ENCODE assay signal across 20 cellular contexts in genomic region chr10:32459072-32459703, GRCh38. TPM values are rescaled to one million over a fixed set of nuclear protein-coding genes. Genes with fewer than 3 reads are reported as not detected.
DNase-seq lines count a peak whose midpoint lies in the region; ATAC-seq, FAIRE-seq and TF ChIP-seq lines count a peak whose summit lies in the region.
"Had no signal": no experiment of that assay in that cellular context is flagged by ENCODE, and none has a peak within 500 bp of the region (broad histone marks: within the 10 kb centered on the region; RNA-seq: fewer than 3 reads in every experiment).

No MANE protein-coding gene starts in this region.

- no peak overlapping the region for H3K18ac ChIP-seq in neuronal stem cell (ENCODE audit: low read length)

- peaks cover 44% of the 10 kb centered on the region for H3K4me1 ChIP-seq in CD4-positive, CD25-positive, alpha-beta regulatory T cell (ENCODE audit: control insufficient read depth, insufficient read depth, low read length, poor library complexity, severe bottlenecking)
- H3K4me1 ChIP-seq in left lung (no peaks in the 10 kb centered on the region), right atrium auricular region (no peaks in the 10 kb centered on the region), neuronal stem cell (ENCODE audit: control insufficient read depth in 2 of 2, insufficient read depth in 1 of 2, low read depth in 1 of 2, low read length in 2 of 2) (no peaks in the 10 kb centered on the region)
- H3K4me1 ChIP-seq: tibial nerve had no signal

- no peak overlapping the region for H3K4ac ChIP-seq in neuronal stem cell (ENCODE audit: low read length)

- no peak overlapping the region for H2BK120ac ChIP-seq in neuronal stem cell (ENCODE audit: low read depth, low read length)

- intact Hi-C loops in left lung (cut with DNase I), result no loop called here
- intact Hi-C loops in dorsolateral prefrontal cortex (cut with DNase I), result no loop called here

- peak; percentile 99 for ATAC-seq in CD4-positive, CD25-positive, alpha-beta regulatory T cell (ENCODE audit: low read depth in 2 of 2)
- peak; percentile 99 for ATAC-seq in activated CD8-positive, alpha-beta T cell treated with anti-CD3 and anti-CD28 coated beads, Interleukin-2, amount 10 ng/mL, durations not matched to agents 7 days and 5 days
- peak; percentile 86 for ATAC-seq in left lung
- ATAC-seq: esophagus mucosa had no signal

- POLR2A ChIA-PET in activated CD8-positive, alpha-beta T cell treated with anti-CD3 and anti-CD28 coated beads, Interleukin-2, amount 10 ng/mL, durations not matched to agents 7 days and 5 days (lab: Charles Lee), result interaction anchor here (0.6 to 3.9 kb wide), 3 partner anchors 14 to 259 kb away, joined by 3 to 15 read pairs (median 5); partner anchors contain the start of gene CCDC7

- no peaks in the 10 kb centered on the region for H3K79me1 ChIP-seq in neuronal stem cell (ENCODE audit: low read depth, low read length)

- no peak overlapping the region for H3K4me2 ChIP-seq in neuronal stem cell (ENCODE audit: insufficient read depth, low read length, poor library complexity, severe bottlenecking)

- no peak overlapping the region for H4K8ac ChIP-seq in neuronal stem cell (ENCODE audit: low read depth, low read length)

- H2BK5ac ChIP-seq in neuronal stem cell (ENCODE audit: low read length), result no peak overlapping the region

- peak overlapping the region; percentile 57 for H3K27ac ChIP-seq in CD4-positive, CD25-positive, alpha-beta regulatory T cell (ENCODE audit: insufficient read depth, low read length, poor library complexity, severe bottlenecking)
- no peak overlapping the region for H3K27ac ChIP-seq in left lung
- H3K27ac ChIP-seq in dorsolateral prefrontal cortex, result no peak overlapping the region
- H3K27ac ChIP-seq in right atrium auricular region, result no peak overlapping the region
- H3K27ac ChIP-seq in neuronal stem cell (replicated peaks; ENCODE audit: low read length), result no peak overlapping the region
- H3K27ac ChIP-seq: coronary artery, ovary, SK-N-MC, tibial nerve had no signal

- WGBS in neuronal stem cell (ENCODE audit: extremely low coverage in 2 of 2, insufficient read length in 2 of 2, insufficient replicate concordance in 1 of 2), 2 donors, result no CpG with 5 or more reads among the region's 1 CpG

- peaks cover 31% of the 10 kb centered on the region for H3K36me3 Mint-ChIP-seq in CD4-positive, CD25-positive, alpha-beta regulatory T cell
- H3K36me3 Mint-ChIP-seq in activated CD8-positive, alpha-beta T cell treated with anti-CD3 and anti-CD28 coated beads, Interleukin-2, amount 10 ng/mL, durations not matched to agents 7 days and 5 days (ENCODE audit: low read depth), result peaks cover 44% of the 10 kb centered on the region

- no peak overlapping the region for H3K14ac ChIP-seq in neuronal stem cell (ENCODE audit: low read length)

- peak; percentile 66 for FAIRE-seq in GM19239 (lab: Jason Lieb, UNC)

- no peak overlapping the region for H2AK5ac ChIP-seq in neuronal stem cell (ENCODE audit: low read depth, low read length)

- H3K27me3 ChIP-seq in CD4-positive, CD25-positive, alpha-beta regulatory T cell (ENCODE audit: control insufficient read depth, insufficient read depth, low read length), result no peaks in the 10 kb centered on the region
- H3K27me3 ChIP-seq in left lung (no peaks in the 10 kb centered on the region), dorsolateral prefrontal cortex (no peaks in the 10 kb centered on the region), right atrium auricular region (no peaks in the 10 kb centered on the region), neuronal stem cell (ENCODE audit: control insufficient read depth in 3 of 3, insufficient read depth in 3 of 3, low read depth in 1 of 3, low read length in 3 of 3) (no peaks in the 10 kb centered on the region)
- H3K27me3 ChIP-seq: ovary, tibial nerve had no signal

- DNase-seq in CD4-positive, CD25-positive, alpha-beta regulatory T cell, result peak; percentile 28 to 92 (median 83)
- DNase-seq in GM19239 (ENCODE audit: insufficient read length, low spot score) (no peak), left lung (no peak), dorsolateral prefrontal cortex (no peak), right atrium auricular region (ENCODE audit: low spot score) (no peak), G401 (ENCODE audit: low spot score) (no peak), neuronal stem cell (ENCODE audit: low spot score) (no peak)
- DNase-seq in activated CD8-positive, alpha-beta T cell treated with anti-CD3 and anti-CD28 coated beads, Interleukin-2, amount 10 ng/mL, durations not matched to agents 7 days and 5 days, result peak; percentile 83
- DNase-seq: amygdala, glutamatergic neuron, islet precursor cell, midbrain, NCI-H1105, ovary had no signal

- H2BK12ac ChIP-seq in neuronal stem cell (ENCODE audit: low read length), result no peak overlapping the region

- H3K4me3 Mint-ChIP-seq in CD4-positive, CD25-positive, alpha-beta regulatory T cell, result peak overlapping the region; percentile 49 to 82 (median 69)
- H3K4me3 Mint-ChIP-seq in activated CD8-positive, alpha-beta T cell treated with anti-CD3 and anti-CD28 coated beads, Interleukin-2, amount 10 ng/mL, durations not matched to agents 7 days and 5 days, result peak overlapping the region; percentile 38
- H3K4me3 Mint-ChIP-seq: B cell, IgD-negative memory B cell had no signal

- no peak overlapping the region for H4K91ac ChIP-seq in neuronal stem cell (ENCODE audit: low read depth, low read length, poor library complexity)

- H2AFZ ChIP-seq in neuronal stem cell (ENCODE audit: low read length), result no peak overlapping the region

- H3K23ac ChIP-seq in neuronal stem cell (ENCODE audit: low read depth, low read length, poor library complexity), result no peak overlapping the region

- CTCF ChIA-PET in activated CD8-positive, alpha-beta T cell treated with anti-CD3 and anti-CD28 coated beads, Interleukin-2, amount 10 ng/mL, durations not matched to agents 7 days and 5 days (lab: Charles Lee), result interaction anchor here (0.9 to 2.7 kb wide), 6 partner anchors 9 to 153 kb away, joined by 3 to 9 read pairs (median 4); partner anchors contain the start of gene CCDC7

- in situ Hi-C loops in G401 (cut with HindIII; ENCODE audit: low sequenced_read_pairs), result no loop called here

- peak overlapping the region; percentile 46 to 96 (median 83) for H3K27ac Mint-ChIP-seq in CD4-positive, CD25-positive, alpha-beta regulatory T cell
- H3K27ac Mint-ChIP-seq in activated CD8-positive, alpha-beta T cell treated with anti-CD3 and anti-CD28 coated beads, Interleukin-2, amount 10 ng/mL, durations not matched to agents 7 days and 5 days, result peak overlapping the region; percentile 72
- H3K27ac Mint-ChIP-seq: B cell had no signal

- peak overlapping the region; percentile 72 for H3K4me3 ChIP-seq in CD4-positive, CD25-positive, alpha-beta regulatory T cell (ENCODE audit: low read depth, low read length)
- H3K4me3 ChIP-seq in left lung (no peak overlapping the region), dorsolateral prefrontal cortex (no peak overlapping the region), right atrium auricular region (no peak overlapping the region), neuronal stem cell (ENCODE audit: low read length in 2 of 2) (no peak overlapping the region)
- H3K4me3 ChIP-seq: coronary artery, ovary, SK-N-MC, tibial nerve had no signal

- peaks cover 24% of the 10 kb centered on the region for H3K36me3 ChIP-seq in CD4-positive, CD25-positive, alpha-beta regulatory T cell (ENCODE audit: control insufficient read depth, insufficient read depth, low read length)
- H3K36me3 ChIP-seq in left lung (peaks cover 4 to 23% of the 10 kb centered on the region in 2 donors), right atrium auricular region (no peaks in the 10 kb centered on the region), neuronal stem cell (replicated peaks in 1 of 2; ENCODE audit: control insufficient read depth in 2 of 2, insufficient read depth in 2 of 2, low read length in 2 of 2) (peaks cover 0 to 23% of the 10 kb centered on the region in 2 donors)
- H3K36me3 ChIP-seq: ovary had no signal

- H2BK15ac ChIP-seq in neuronal stem cell (ENCODE audit: low read length), result no peak overlapping the region

- H3K27me3 Mint-ChIP-seq in CD4-positive, CD25-positive, alpha-beta regulatory T cell, result peaks cover 4% of the 10 kb centered on the region
- H3K27me3 Mint-ChIP-seq in activated CD8-positive, alpha-beta T cell treated with anti-CD3 and anti-CD28 coated beads, Interleukin-2, amount 10 ng/mL, durations not matched to agents 7 days and 5 days (ENCODE audit: low read depth), result no peaks in the 10 kb centered on the region
- H3K27me3 Mint-ChIP-seq: B cell, IgD-negative memory B cell had no signal

- TF ChIP-seq CTCF in left lung (IDR thresholded peaks at IDR 0.05) (no peak), dorsolateral prefrontal cortex (IDR thresholded peaks at IDR 0.05 in 54 of 56, conservative IDR thresholded peaks at IDR 0.05 in 2 of 56; ENCODE audit: low read depth in 1 of 56, partially characterized antibody in 56 of 56) (no peak), right atrium auricular region (IDR thresholded peaks at IDR 0.05) (no peak)

- H3K9ac ChIP-seq in neuronal stem cell (ENCODE audit: low read depth, low read length, poor library complexity), result no peak overlapping the region

- H3K4me1 Mint-ChIP-seq in CD4-positive, CD25-positive, alpha-beta regulatory T cell, result peaks cover 50 to 61% (median 51%) of the 10 kb centered on the region in 4 donors
- H3K4me1 Mint-ChIP-seq in activated CD8-positive, alpha-beta T cell treated with anti-CD3 and anti-CD28 coated beads, Interleukin-2, amount 10 ng/mL, durations not matched to agents 7 days and 5 days (ENCODE audit: low read depth), result peaks cover 32% of the 10 kb centered on the region
- H3K4me1 Mint-ChIP-seq: B cell had no signal

- H3K9me3 Mint-ChIP-seq in CD4-positive, CD25-positive, alpha-beta regulatory T cell, result no peaks in the 10 kb centered on the region
- H3K9me3 Mint-ChIP-seq in activated CD8-positive, alpha-beta T cell treated with anti-CD3 and anti-CD28 coated beads, Interleukin-2, amount 10 ng/mL, durations not matched to agents 7 days and 5 days (ENCODE audit: insufficient read depth), result no peaks in the 10 kb centered on the region
- H3K9me3 Mint-ChIP-seq: IgD-negative memory B cell had no signal

- H3K9me3 ChIP-seq in CD4-positive, CD25-positive, alpha-beta regulatory T cell (ENCODE audit: control insufficient read depth in 2 of 2, low read length in 2 of 2), result no peaks in the 10 kb centered on the region
- H3K9me3 ChIP-seq in left lung, result no peaks in the 10 kb centered on the region
- H3K9me3 ChIP-seq in right atrium auricular region, result no peaks in the 10 kb centered on the region
- no peaks in the 10 kb centered on the region for H3K9me3 ChIP-seq in neuronal stem cell (replicated peaks in 1 of 2; ENCODE audit: control insufficient read depth in 2 of 2, insufficient read depth in 1 of 2, low read depth in 1 of 2, low read length in 2 of 2)
- H3K9me3 ChIP-seq: ovary, tibial nerve had no signal

RNA-seq across cellular contexts. Expression of gene CCDC7, which starts 13.2 kb away (rescaled TPM):
- 73.6 TPM for total RNA-seq in CD4-positive, CD25-positive, alpha-beta regulatory T cell
- 10 to 100 TPM in 3 of 4 donors, 1 to 10 TPM in 1; 6.8 to 33.4 (median 21.4) TPM for polyA plus RNA-seq in CD4-positive, CD25-positive, alpha-beta regulatory T cell
- 10 to 100 TPM; 15.7 to 15.8 TPM for total RNA-seq in activated CD8-positive, alpha-beta T cell treated with anti-CD3 and anti-CD28 coated beads, Interleukin-2, amount 10 ng/mL, durations not matched to agents 7 days and 5 days
- 10 to 100 TPM; 17.1 to 20.5 TPM for total RNA-seq in left lung
- 100 to 1,000 TPM in 28 of 120 experiments, 10 to 100 TPM in 92; 53.8 to 143 (median 87.0) TPM for total RNA-seq in dorsolateral prefrontal cortex
- total RNA-seq in right atrium auricular region, result 10 to 100 TPM; 21.9 to 22.7 TPM
- 1.0 and 3.6 TPM in 2 replicates for total RNA-seq in G401 (2014; rRNA removed; shearing (Covaris generic))
- 0.35 TPM for polyA plus RNA-seq in neuronal stem cell (2013, experiment 1 of 2)
- 0.35 TPM for polyA plus RNA-seq in neuronal stem cell (2013, experiment 2 of 2)

Comparison
In these comparisons a context has a peak if more than half of its experiments do, and no peak if none do; other contexts are left out.
1. DNase-seq: peak in CD4-positive, CD25-positive, alpha-beta regulatory T cell (3 of 3) and activated CD8-positive, alpha-beta T cell treated with anti-CD3 and anti-CD28 coated beads, Interleukin-2, amount 10 ng/mL, durations not matched to agents 7 days and 5 days (single experiment); none in GM19239 (single experiment), left lung (0 of 2), dorsolateral prefrontal cortex (0 of 10), right atrium auricular region (single experiment), G401 (single experiment) and neuronal stem cell (single experiment).
2. Peak in every context shown above with its lines, with median percentiles within 50 percentile points of each other: ATAC-seq.